Comparison of ENCODE assay signal across 8 cellular contexts in genomic region chr9:132242621-132243155, GRCh38.
DNase-seq lines count a peak whose midpoint lies in the region; ATAC-seq, FAIRE-seq and TF ChIP-seq lines count a peak whose summit lies in the region.

No MANE protein-coding gene starts in this region.

- H3K27me3 Mint-ChIP-seq in activated naive CD4-positive, alpha-beta T cell treated with anti-CD3 and anti-CD28 coated beads, Interleukin-2, amount 10 ng/mL, durations not matched to agents 7 days and 5 days: peaks cover 92% of the 10 kb centered on the region

- H3K9ac ChIP-seq in liver (ENCODE audit: low read depth in 1 of 2, low read length in 2 of 2): no peak overlapping the region

- WGBS in liver: 23% methylated on average over 18 of the region's 18 CpGs
- 14 to 22% methylated on average over 17 to 18 of the region's 18 CpGs for WGBS in upper lobe of left lung, 2 donors

- no peak for TF ChIP-seq RAD21 in liver (IDR thresholded peaks at IDR 0.05)

- H3K36me3 Mint-ChIP-seq in activated naive CD4-positive, alpha-beta T cell treated with anti-CD3 and anti-CD28 coated beads, Interleukin-2, amount 10 ng/mL, durations not matched to agents 7 days and 5 days: no peaks in the 10 kb centered on the region
- H3K36me3 Mint-ChIP-seq in activated naive CD4-positive, alpha-beta T cell treated with anti-CD3 and anti-CD28 coated beads, Interleukin-2, amount 50 U/mL, for 72 hours: peaks cover 0 to 4% of the 10 kb centered on the region in 2 donors

- peaks cover 24% of the 10 kb centered on the region for H3K4me1 Mint-ChIP-seq in activated naive CD4-positive, alpha-beta T cell treated with anti-CD3 and anti-CD28 coated beads, Interleukin-2, amount 10 ng/mL, durations not matched to agents 7 days and 5 days

- H3K9me3 Mint-ChIP-seq in activated naive CD4-positive, alpha-beta T cell treated with anti-CD3 and anti-CD28 coated beads, Interleukin-2, amount 10 ng/mL, durations not matched to agents 7 days and 5 days: no peaks in the 10 kb centered on the region
- H3K9me3 Mint-ChIP-seq in activated naive CD4-positive, alpha-beta T cell treated with anti-CD3 and anti-CD28 coated beads, Interleukin-2, amount 50 U/mL, for 72 hours: no peaks in the 10 kb centered on the region

- H3K27ac ChIP-seq in liver (ENCODE audit: low read depth in 1 of 2, low read length in 2 of 2): no peak overlapping the region
- peak overlapping the region in 2 of 4 donors; percentile 36 to 84 for H3K27ac ChIP-seq in upper lobe of left lung

- peaks cover 0 to 7% (median 0%) of the 10 kb centered on the region in 4 donors for H3K27me3 ChIP-seq in liver (ENCODE audit: control insufficient read depth in 4 of 4, insufficient read depth in 4 of 4, low read length in 3 of 4)
- H3K27me3 ChIP-seq in upper lobe of left lung: no peaks in the 10 kb centered on the region

- H3K4me3 Mint-ChIP-seq in activated naive CD4-positive, alpha-beta T cell treated with anti-CD3 and anti-CD28 coated beads, Interleukin-2, amount 10 ng/mL, durations not matched to agents 7 days and 5 days: peak overlapping the region; percentile 92

- TF ChIP-seq EP300 in upper lobe of left lung (IDR thresholded peaks at IDR 0.05): no peak

- H3K27ac Mint-ChIP-seq in activated naive CD4-positive, alpha-beta T cell treated with anti-CD3 and anti-CD28 coated beads, Interleukin-2, amount 10 ng/mL, durations not matched to agents 7 days and 5 days: peak overlapping the region; percentile 80
- peak overlapping the region; percentile 63 to 90 for H3K27ac Mint-ChIP-seq in activated naive CD4-positive, alpha-beta T cell treated with anti-CD3 and anti-CD28 coated beads, Interleukin-2, amount 50 U/mL, for 72 hours

- H3K36me3 ChIP-seq in liver (ENCODE audit: control insufficient read depth in 4 of 4, insufficient read depth in 3 of 4, low read depth in 1 of 4, low read length in 3 of 4) (no peaks in the 10 kb centered on the region), upper lobe of left lung (no peaks in the 10 kb centered on the region)

- H3K4me3 ChIP-seq in liver (ENCODE audit: low read depth in 1 of 3, low read length in 3 of 3) (peak overlapping the region in 2 of 3 donors; percentile 53 to 74), upper lobe of left lung (peak overlapping the region; percentile 51 to 92 (median 82))

- FAIRE-seq in urothelium cell line (lab: Jason Lieb, UNC): no peak

- H3K4me1 ChIP-seq in liver (ENCODE audit: control insufficient read depth in 4 of 4, insufficient read depth in 4 of 4, low read length in 3 of 4) (peaks cover 5 to 20% (median 9%) of the 10 kb centered on the region in 4 donors), upper lobe of left lung (peaks cover 16 to 22% (median 19%) of the 10 kb centered on the region in 4 donors)

- peak; percentile 29 for DNase-seq in activated naive CD4-positive, alpha-beta T cell treated with anti-CD3 and anti-CD28 coated beads, Interleukin-2, amount 10 ng/mL, durations not matched to agents 7 days and 5 days
- no peak for DNase-seq in activated naive CD4-positive, alpha-beta T cell treated with Interleukin-2 at 50 U/mL for 16 hours
- DNase-seq in activated naive CD4-positive, alpha-beta T cell treated with anti-CD3 and anti-CD28 coated beads, Interleukin-2, amount 50 U/mL, for 72 hours (ENCODE audit: low spot score in 2 of 2): no peak
- DNase-seq in upper lobe of left lung (no peak), urothelium cell line (ENCODE audit: low spot score) (no peak)

- CTCF ChIA-PET in activated naive CD4-positive, alpha-beta T cell treated with anti-CD3 and anti-CD28 coated beads, Interleukin-2, amount 10 ng/mL, durations not matched to agents 7 days and 5 days (lab: Charles Lee): interaction anchor here (0.8 kb wide), 1 partner anchor 10 kb away, joined by 5 read pairs; no protein-coding TSS in a partner anchor

- H3K9me3 ChIP-seq in liver (ENCODE audit: control insufficient read depth in 4 of 4, low read length in 3 of 4) (no peaks in the 10 kb centered on the region), upper lobe of left lung (no peaks in the 10 kb centered on the region)

- no peak for TF ChIP-seq POLR2A in upper lobe of left lung (IDR thresholded peaks at IDR 0.05)

- TF ChIP-seq CTCF in liver (IDR thresholded peaks at IDR 0.05; ENCODE audit: low read depth, low read length, missing input control) (no peak), upper lobe of left lung (IDR thresholded peaks at IDR 0.05) (no peak)

- ATAC-seq in activated naive CD4-positive, alpha-beta T cell treated with anti-CD3 and anti-CD28 coated beads, Interleukin-2, amount 50 U/mL, for 72 hours: no peak
- ATAC-seq in upper lobe of left lung (ENCODE audit: low FRiP score in 2 of 2) (no peak), HG03432 (IDR thresholded peaks at IDR 0.05; ENCODE audit: unreplicated experiment) (no peak), GM19467 (IDR thresholded peaks at IDR 0.05; ENCODE audit: unreplicated experiment) (no peak)

TF ChIP-seq in liver, 16 proteins besides CTCF, POLR2A, EP300 and RAD21:
- TF ChIP-seq FOXA2 (IDR thresholded peaks at IDR 0.05): no peak
TF ChIP-seq in liver: peak in this region for 0.
